In the genomic region with DNA sequence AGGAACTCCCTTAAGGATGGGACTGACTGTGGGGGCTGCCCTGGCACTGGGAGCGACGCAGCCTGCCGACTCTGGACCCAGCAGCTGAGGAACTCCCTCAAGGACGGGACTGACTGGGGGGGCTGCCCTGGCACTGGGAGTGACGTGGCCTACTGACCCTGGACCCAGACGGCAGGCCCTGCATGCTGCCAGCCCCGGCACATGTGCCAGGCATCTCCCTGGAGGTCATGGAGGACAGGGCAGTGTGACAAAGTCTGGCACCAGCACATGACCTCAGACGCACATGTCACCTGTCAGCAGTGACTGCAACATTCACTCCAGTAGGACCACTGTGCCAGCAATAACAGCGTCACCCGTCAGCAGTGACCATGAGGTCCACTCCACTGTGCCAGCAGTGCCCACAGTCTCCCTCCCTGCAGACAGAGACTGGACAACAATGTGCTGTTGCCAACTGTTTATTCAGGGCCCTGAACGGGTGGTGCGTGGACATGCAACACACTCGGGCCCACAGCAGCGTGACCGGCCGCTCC, we compare ENCODE assay signal across 1 cellular context.
TF ChIP-seq lines count a peak whose summit lies in the region.

No MANE protein-coding gene starts in this region.

TF ChIP-seq in GM12878, 131 proteins besides CTCF, POLR2A, EP300 and RAD21:
- TF ChIP-seq POLR2AphosphoS5 (IDR thresholded peaks at IDR 0.05; ENCODE audit: low read length) = peak; percentile 30
- TF ChIP-seq, protein P1, sequence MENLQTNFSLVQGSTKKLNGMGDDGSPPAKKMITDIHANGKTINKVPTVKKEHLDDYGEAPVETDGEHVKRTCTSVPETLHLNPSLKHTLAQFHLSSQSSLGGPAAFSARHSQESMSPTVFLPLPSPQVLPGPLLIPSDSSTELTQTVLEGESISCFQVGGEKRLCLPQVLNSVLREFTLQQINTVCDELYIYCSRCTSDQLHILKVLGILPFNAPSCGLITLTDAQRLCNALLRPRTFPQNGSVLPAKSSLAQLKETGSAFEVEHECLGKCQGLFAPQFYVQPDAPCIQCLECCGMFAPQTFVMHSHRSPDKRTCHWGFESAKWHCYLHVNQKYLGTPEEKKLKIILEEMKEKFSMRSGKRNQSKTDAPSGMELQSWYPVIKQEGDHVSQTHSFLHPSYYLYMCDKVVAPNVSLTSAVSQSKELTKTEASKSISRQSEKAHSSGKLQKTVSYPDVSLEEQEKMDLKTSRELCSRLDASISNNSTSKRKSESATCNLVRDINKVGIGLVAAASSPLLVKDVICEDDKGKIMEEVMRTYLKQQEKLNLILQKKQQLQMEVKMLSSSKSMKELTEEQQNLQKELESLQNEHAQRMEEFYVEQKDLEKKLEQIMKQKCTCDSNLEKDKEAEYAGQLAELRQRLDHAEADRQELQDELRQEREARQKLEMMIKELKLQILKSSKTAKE (IDR thresholded peaks at IDR 0.05; ENCODE audit: low read depth, poor library complexity, severe bottlenecking) = no peak
